Comparison of ENCODE assay signal across 2 cellular contexts in the genomic region with DNA sequence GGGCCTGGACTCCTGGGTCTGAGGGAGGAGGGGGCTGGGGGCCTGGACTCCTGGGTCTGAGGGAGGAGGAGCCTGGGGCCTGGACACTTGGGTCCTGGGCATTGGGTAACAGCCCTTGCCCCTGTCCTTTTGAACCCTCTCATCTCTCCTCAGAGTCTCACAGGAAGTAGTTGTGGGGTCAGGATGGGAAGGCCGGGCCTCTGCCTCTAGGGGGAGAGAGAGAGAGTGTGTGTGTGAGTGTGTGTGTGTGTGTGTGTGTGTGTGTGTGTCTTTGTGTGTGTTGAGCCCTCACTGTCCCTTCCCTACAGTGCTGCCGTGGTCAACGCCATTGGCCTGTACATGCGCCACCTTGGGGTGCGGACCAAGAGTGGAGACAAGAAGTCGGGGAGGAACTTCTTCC.
TF ChIP-seq lines count a peak whose summit lies in the region.

No MANE protein-coding gene starts in this region.

TF ChIP-seq in SK-N-SH treated with all-trans-retinoic acid at 6 μM for 48 hours, 23 proteins besides CTCF, POLR2A, EP300 and RAD21:
- TF ChIP-seq ZFP30 (CRISPR knock-in tag; IDR thresholded peaks at IDR 0.05) (no peak), TOX (CRISPR knock-in tag; IDR thresholded peaks at IDR 0.05; ENCODE audit: borderline replicate concordance) (no peak), ZFP3 (CRISPR knock-in tag; IDR thresholded peaks at IDR 0.05) (no peak), SNAI2 (CRISPR knock-in tag; IDR thresholded peaks at IDR 0.05) (no peak), TCF4 (CRISPR knock-in tag; IDR thresholded peaks at IDR 0.05; ENCODE audit: borderline replicate concordance) (no peak), PPARA (CRISPR knock-in tag; IDR thresholded peaks at IDR 0.05; ENCODE audit: borderline replicate concordance) (no peak), BACH2 (CRISPR knock-in tag; IDR thresholded peaks at IDR 0.05; ENCODE audit: borderline replicate concordance) (no peak), CSDC2 (CRISPR knock-in tag; IDR thresholded peaks at IDR 0.05) (no peak), GLIS3 (CRISPR knock-in tag; IDR thresholded peaks at IDR 0.05) (no peak)
- TF ChIP-seq, protein P1, sequence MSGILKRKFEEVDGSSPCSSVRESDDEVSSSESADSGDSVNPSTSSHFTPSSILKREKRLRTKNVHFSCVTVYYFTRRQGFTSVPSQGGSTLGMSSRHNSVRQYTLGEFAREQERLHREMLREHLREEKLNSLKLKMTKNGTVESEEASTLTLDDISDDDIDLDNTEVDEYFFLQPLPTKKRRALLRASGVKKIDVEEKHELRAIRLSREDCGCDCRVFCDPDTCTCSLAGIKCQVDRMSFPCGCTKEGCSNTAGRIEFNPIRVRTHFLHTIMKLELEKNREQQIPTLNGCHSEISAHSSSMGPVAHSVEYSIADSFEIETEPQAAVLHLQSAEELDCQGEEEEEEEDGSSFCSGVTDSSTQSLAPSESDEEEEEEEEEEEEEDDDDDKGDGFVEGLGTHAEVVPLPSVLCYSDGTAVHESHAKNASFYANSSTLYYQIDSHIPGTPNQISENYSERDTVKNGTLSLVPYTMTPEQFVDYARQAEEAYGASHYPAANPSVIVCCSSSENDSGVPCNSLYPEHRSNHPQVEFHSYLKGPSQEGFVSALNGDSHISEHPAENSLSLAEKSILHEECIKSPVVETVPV (CRISPR knock-in tag; IDR thresholded peaks at IDR 0.05), result no peak
TF ChIP-seq in SK-N-SH treated with all-trans-retinoic acid at 6 μM for 48 hours: peak in this region for 0.

TF ChIP-seq in SK-N-SH, 30 proteins besides CTCF, POLR2A, EP300 and RAD21:
- TF ChIP-seq MAX (IDR thresholded peaks at IDR 0.05; ENCODE audit: low read depth) (no peak), FOSL2 (IDR thresholded peaks at IDR 0.05; ENCODE audit: borderline replicate concordance, low read depth) (no peak), REST (IDR thresholded peaks at IDR 0.05; ENCODE audit: low read depth, low read length) (no peak), PBX3 (IDR thresholded peaks at IDR 0.05) (no peak), FOXJ3 (CRISPR knock-in tag; IDR thresholded peaks at IDR 0.05) (no peak), ZBTB33 (IDR thresholded peaks at IDR 0.05; ENCODE audit: borderline replicate concordance, low read depth) (no peak), EZH2phosphoT487 (IDR thresholded peaks at IDR 0.05; ENCODE audit: borderline replicate concordance, low read depth) (no peak), SIN3A (IDR thresholded peaks at IDR 0.05; ENCODE audit: borderline replicate concordance, low read depth, low read length) (no peak), TCF12 (IDR thresholded peaks at IDR 0.05) (no peak), TAF1 (IDR thresholded peaks at IDR 0.05; ENCODE audit: borderline replicate concordance, low read depth, low read length) (no peak), YY1 (IDR thresholded peaks at IDR 0.05; ENCODE audit: low read depth) (no peak), MXI1 (IDR thresholded peaks at IDR 0.05; ENCODE audit: low read depth, low read length) (no peak), FOXM1 (IDR thresholded peaks at IDR 0.05; ENCODE audit: low read depth) (no peak)
